Comparison of ENCODE assay signal across 18 cellular contexts in the genomic region with DNA sequence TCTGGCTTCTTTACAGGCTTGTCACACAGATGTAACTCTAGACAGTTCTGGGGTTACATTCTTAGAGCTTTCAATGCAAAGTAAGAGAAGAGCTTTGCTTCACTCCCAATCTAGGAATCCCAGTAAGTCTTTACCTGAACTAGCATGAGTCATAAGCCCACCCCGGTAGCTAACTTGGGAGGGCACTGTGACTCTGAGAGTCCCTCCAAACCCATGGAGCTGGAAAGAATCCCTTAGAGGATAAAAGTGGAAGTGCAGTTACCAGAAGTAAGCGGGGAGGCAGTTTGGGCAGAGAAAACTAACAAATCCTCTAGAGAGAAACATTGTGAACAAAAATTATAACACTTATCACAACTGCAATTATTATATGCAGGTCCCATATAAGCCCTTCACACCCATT.
DNase-seq lines count a peak whose midpoint lies in the region; ATAC-seq, FAIRE-seq and TF ChIP-seq lines count a peak whose summit lies in the region.
"Had no signal": no experiment of that assay in that cellular context is flagged by ENCODE, and none has a peak within 500 bp of the region (broad histone marks: within the 10 kb centered on the region; RNA-seq: fewer than 3 reads in every experiment).

No MANE protein-coding gene starts in this region.

- no peak overlapping the region for H3K4me3 ChIP-seq in A673 (ENCODE audit: low read depth, low read length, poor library complexity, severe bottlenecking)
- no peak overlapping the region for H3K4me3 ChIP-seq in cardiac fibroblast (replicated peaks in 1 of 2; ENCODE audit: low read depth in 2 of 2, low read length in 2 of 2)
- no peak overlapping the region for H3K4me3 ChIP-seq in keratinocyte (ENCODE audit: control insufficient read depth in 2 of 3, extremely low read depth in 1 of 3, insufficient read depth in 2 of 3, low read depth in 1 of 3, low read length in 3 of 3)
- H3K4me3 ChIP-seq in breast epithelium, result no peak overlapping the region
- H3K4me3 ChIP-seq: transverse colon had no signal

- TF ChIP-seq POLR2A in breast epithelium (IDR thresholded peaks at IDR 0.05), result no peak

- BruUV-seq in A673 (replicated peaks; lab: Mats Ljungman, UMichigan), result no TSS peak

- DNase-seq in A673 (ENCODE audit: low spot score) (peak; percentile 17), HEK293T (ENCODE audit: extremely low spot score) (peak; percentile 39), cardiac fibroblast (ENCODE audit: low read depth in 2 of 2) (no peak), keratinocyte (ENCODE audit: low read depth, low spot score) (no peak), OCI-M1 (lab: John Stamatoyannopoulos, UW) (no peak), breast epithelium (ENCODE audit: low spot score in 2 of 2) (no peak)
- DNase-seq: activated CD4-positive, alpha-beta T cell treated with anti-CD3 and anti-CD28 coated beads, Interleukin-2, amount 10 ng/mL, durations not matched to agents 7 days and 5 days; amniotic stem cell; CD8-positive, alpha-beta T cell; DND-41; NCI-H146; NCI-H226; stimulated activated CD4-positive, alpha-beta T cell treated with anti-CD3 and anti-CD28 coated beads, Interleukin-1b, Interleukin-23, amount 100 ng/mL, for 48 hours; transverse colon had no signal

- ATAC-seq in GM21576 (IDR thresholded peaks at IDR 0.05; ENCODE audit: unreplicated experiment), result no peak
- ATAC-seq in HG03460 (IDR thresholded peaks at IDR 0.05; ENCODE audit: unreplicated experiment), result no peak
- ATAC-seq: CD8-positive, alpha-beta T cell had no signal

- H2AFZ ChIP-seq in keratinocyte (ENCODE audit: control insufficient read depth, low read length), result no peak overlapping the region

- intact Hi-C loops in A673 (cut with micrococcal nuclease; ENCODE audit: unreplicated experiment), result no loop called here
- intact Hi-C loops in breast epithelium (cut with DNase I; ENCODE audit: low total_unique reads), result no loop called here

- POLR2A ChIA-PET in A673 (lab: Charles Lee; ENCODE audit: low non-redundant PET), result no interaction called here
- POLR2A ChIA-PET in HEK293T (lab: Yijun Ruan, JAX), result no interaction called here

- H4K20me1 ChIP-seq in keratinocyte (ENCODE audit: control insufficient read depth, extremely low read depth, insufficient read depth, low read length), result no peaks in the 10 kb centered on the region

- H3K9me1 ChIP-seq in keratinocyte (ENCODE audit: control insufficient read depth, extremely low read depth, insufficient read depth, low read length), result no peaks in the 10 kb centered on the region

- peak; percentile 29; the same call in 1 of the 2 replicates for TF ChIP-seq CTCF in A673 (conservative IDR thresholded peaks at IDR 0.05; ENCODE audit: low read depth, low read length)
- TF ChIP-seq CTCF in cardiac fibroblast (IDR thresholded peaks at IDR 0.05; ENCODE audit: low read depth, low read length), result peak; percentile 23
- TF ChIP-seq CTCF in keratinocyte (optimal IDR thresholded peaks at IDR 0.05 in 1 of 3, IDR thresholded peaks at IDR 0.05 in 1 of 3, conservative IDR thresholded peaks at IDR 0.05 in 1 of 3; ENCODE audit: extremely low read depth in 1 of 3, insufficient read depth in 2 of 3, low read length in 3 of 3), result no peak
- no peak for TF ChIP-seq CTCF in breast epithelium (IDR thresholded peaks at IDR 0.05)

- no peaks in the 10 kb centered on the region for H3K79me2 ChIP-seq in keratinocyte (ENCODE audit: control insufficient read depth, insufficient read depth, low read length)

- peak; percentile 51 for FAIRE-seq in keratinocyte (lab: Jason Lieb, UNC)
- FAIRE-seq: endometrium had no signal

- dilution Hi-C loops in keratinocyte (cut with MboI; ENCODE audit: extremely low pct_ligation_motif_present, low sequenced_read_pairs), result no loop called here

- H3K27me3 ChIP-seq in A673 (replicated peaks; ENCODE audit: insufficient read depth, low read depth, low read length, poor library complexity) (no peaks in the 10 kb centered on the region), keratinocyte (ENCODE audit: control insufficient read depth, extremely low read depth, insufficient read depth, low read length) (no peaks in the 10 kb centered on the region), breast epithelium (no peaks in the 10 kb centered on the region)
- H3K27me3 ChIP-seq: transverse colon had no signal

- CTCF ChIA-PET in A673 (lab: Charles Lee) (interaction anchor here (0.5 kb wide), 1 partner anchor 63 kb away, joined by 5 read pairs; no protein-coding TSS in a partner anchor), HEK293T (lab: Yijun Ruan, JAX) (interaction anchor here (0.6 to 1.2 kb wide), 5 partner anchors 12 to 475 kb away, joined by 3 read pairs; no protein-coding TSS in a partner anchor)

- H3K36me3 ChIP-seq in A673 (ENCODE audit: insufficient read depth, low read length, poor library complexity, severe bottlenecking) (no peaks in the 10 kb centered on the region), keratinocyte (ENCODE audit: control insufficient read depth in 2 of 2, extremely low read depth in 1 of 2, insufficient read depth in 2 of 2, low read length in 2 of 2) (no peaks in the 10 kb centered on the region), breast epithelium (no peaks in the 10 kb centered on the region)
- H3K36me3 ChIP-seq: transverse colon had no signal

- H3K9me3 ChIP-seq in A673 (ENCODE audit: low read depth, low read length, poor library complexity, severe bottlenecking) (no peaks in the 10 kb centered on the region), keratinocyte (ENCODE audit: control insufficient read depth, low read depth, low read length) (no peaks in the 10 kb centered on the region), breast epithelium (no peaks in the 10 kb centered on the region)
- H3K9me3 ChIP-seq: transverse colon had no signal

- peaks cover 4% of the 10 kb centered on the region for H3K4me1 ChIP-seq in A673 (ENCODE audit: insufficient read depth, low read length, poor library complexity, severe bottlenecking)
- H3K4me1 ChIP-seq in keratinocyte (ENCODE audit: control insufficient read depth, extremely low read depth, insufficient read depth, low read length), result no peaks in the 10 kb centered on the region
- no peaks in the 10 kb centered on the region for H3K4me1 ChIP-seq in breast epithelium
- H3K4me1 ChIP-seq: transverse colon had no signal

- no peak overlapping the region for H3K4me2 ChIP-seq in keratinocyte (ENCODE audit: control insufficient read depth, extremely low read depth, insufficient read depth, low read depth, low read length)

- H3K27ac ChIP-seq in A673 (ENCODE audit: low read depth, low read length, poor library complexity, severe bottlenecking), result no peak overlapping the region
- no peak overlapping the region for H3K27ac ChIP-seq in keratinocyte (ENCODE audit: control insufficient read depth, insufficient read depth, low read length)
- H3K27ac ChIP-seq in breast epithelium, result no peak overlapping the region
- H3K27ac ChIP-seq: RWPE1, transverse colon had no signal

- no peak overlapping the region for H3K9ac ChIP-seq in keratinocyte (ENCODE audit: control insufficient read depth, extremely low read depth, insufficient read depth, low read length)

TF ChIP-seq in HEK293T, 16 proteins besides CTCF, POLR2A, EP300 and RAD21:
- no peak for TF ChIP-seq LEF1 (IDR thresholded peaks at IDR 0.05; ENCODE audit: borderline replicate concordance)
- TF ChIP-seq CTBP1 (IDR thresholded peaks at IDR 0.05; ENCODE audit: borderline replicate concordance), result no peak

Comparison
In these comparisons a context has a peak if more than half of its experiments do, and no peak if none do; other contexts are left out.
1. DNase-seq: peak in A673 (single experiment) and HEK293T (single experiment); none in cardiac fibroblast (0 of 2), keratinocyte (single experiment), OCI-M1 (single experiment) and breast epithelium (0 of 2).
2. CTCF ChIP-seq: peak in A673 (single experiment) and cardiac fibroblast (single experiment); none in keratinocyte (0 of 3) and breast epithelium (0 of 3).